10 cellular contexts compared by ENCODE assay signal in the genomic region with DNA sequence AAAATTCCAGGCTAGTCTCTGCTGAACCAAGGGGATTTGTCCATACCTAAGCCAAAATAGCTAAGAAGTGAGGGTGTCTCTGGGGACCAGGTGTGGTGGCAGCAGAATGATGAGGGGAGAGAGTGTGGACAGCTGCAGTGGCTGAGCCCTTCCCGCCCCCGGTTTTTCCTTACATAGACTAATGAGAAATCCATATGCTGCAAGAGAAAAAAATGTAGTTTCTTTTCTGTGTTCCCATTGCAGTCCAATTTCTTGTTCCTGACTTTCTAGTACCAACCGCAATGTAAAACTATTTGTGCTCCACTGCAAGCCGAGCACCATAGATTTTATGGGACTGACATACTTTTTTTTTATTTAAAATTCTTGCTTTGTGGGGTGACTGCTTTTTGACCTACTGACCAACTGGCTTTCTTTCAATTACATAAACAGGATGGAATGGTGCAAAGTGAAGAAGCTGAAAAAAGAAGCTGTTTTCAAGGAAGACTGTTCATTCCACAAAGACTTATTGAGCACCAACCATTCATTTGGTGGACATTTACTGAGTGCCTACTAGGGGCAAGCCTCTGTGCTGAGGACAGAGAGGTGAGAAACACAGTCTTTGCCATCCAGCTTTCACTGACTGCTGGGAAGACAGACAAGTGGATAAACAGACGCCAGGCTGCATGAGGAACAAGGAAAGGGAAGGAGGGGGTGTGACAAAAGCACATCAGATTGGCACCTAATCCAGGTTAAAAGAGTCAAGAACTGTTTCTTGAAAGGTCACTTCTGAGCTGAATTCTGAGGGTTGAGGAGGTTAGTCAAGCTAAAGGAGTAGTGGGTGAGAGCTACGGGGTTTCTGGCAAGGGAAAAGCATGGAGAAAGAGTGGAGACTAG. TPM values are rescaled to one million over a fixed set of nuclear protein-coding genes. Genes with fewer than 3 reads are reported as not detected.
A peak's percentile ranks its signal among the peaks of the same experiment; 100 is the strongest.
DNase-seq lines count a peak whose midpoint lies in the region; ATAC-seq and TF ChIP-seq lines count a peak whose summit lies in the region.
"Had no signal": no experiment of that assay in that cellular context is flagged by ENCODE, and none has a peak within 500 bp of the region (broad histone marks: within the 10 kb centered on the region; RNA-seq: fewer than 3 reads in every experiment).

No MANE protein-coding gene starts in this region.

- whole genome bisulfite sequencing in SK-N-SH (ENCODE audit: low lambda C conversion rate): 91% methylated on average over 6 of the region's 6 CpGs
- 36 to 46% methylated on average over 6 of the region's 6 CpGs for WGBS in heart right ventricle, 2 donors

- H3F3A ChIP-seq in SK-N-SH (replicated peaks; ENCODE audit: insufficient read depth): peaks cover 5% of the 10 kb centered on the region

- peak in 7 of 8 donors; percentile 29 to 86 (median 81) for ATAC-seq in heart right ventricle
- no peak for ATAC-seq in GM19463 (IDR thresholded peaks at IDR 0.05; ENCODE audit: unreplicated experiment)

- CTCF ChIA-PET in SK-N-SH (lab: Yijun Ruan, JAX): interaction anchor here (0.9 to 2.1 kb wide), 3 partner anchors 10 to 15 kb away, joined by 3 to 7 read pairs (median 4); no protein-coding TSS in a partner anchor
- CTCF ChIA-PET in activated naive CD4-positive, alpha-beta T cell treated with anti-CD3 and anti-CD28 coated beads, Interleukin-2, amount 10 ng/mL, durations not matched to agents 7 days and 5 days (lab: Charles Lee): no interaction called here

- no peaks in the 10 kb centered on the region for H3K79me2 ChIP-seq in SK-N-SH (ENCODE audit: insufficient read depth)

- no peak overlapping the region for H2AFZ ChIP-seq in SK-N-SH (ENCODE audit: low read depth)

- no peaks in the 10 kb centered on the region for H3K27me3 ChIP-seq in SK-N-SH (ENCODE audit: insufficient read depth)
- no peaks in the 10 kb centered on the region for H3K27me3 ChIP-seq in heart right ventricle

- H3K4me1 Mint-ChIP-seq in activated naive CD4-positive, alpha-beta T cell treated with anti-CD3 and anti-CD28 coated beads, Interleukin-2, amount 10 ng/mL, durations not matched to agents 7 days and 5 days: peaks cover 15% of the 10 kb centered on the region

- no peak overlapping the region for H3K27ac Mint-ChIP-seq in activated naive CD4-positive, alpha-beta T cell treated with anti-CD3 and anti-CD28 coated beads, Interleukin-2, amount 10 ng/mL, durations not matched to agents 7 days and 5 days
- H3K27ac Mint-ChIP-seq: dendritic cell treated with granulocyte-macrophage colony-stimulating factor and Interleukin-4, amounts not matched to agents 40 ng/mL and 50 ng/mL, for 4 days had no signal

- peak; percentile 61 for DNase-seq in M059J (ENCODE audit: low read depth)
- no peak for DNase-seq in SK-N-SH
- DNase-seq in heart right ventricle: peak in 1 of 2 donors; percentile 52
- peak; percentile 36 for DNase-seq in superior temporal gyrus (ENCODE audit: extremely low spot score)
- DNase-seq in stimulated activated CD4-positive, alpha-beta T cell treated with anti-CD3 and anti-CD28 coated beads, Interleukin-4, amount 100 ng/mL, for 1 hour: no peak
- no peak for DNase-seq in activated naive CD4-positive, alpha-beta T cell treated with anti-CD3 and anti-CD28 coated beads, Interleukin-2, amount 10 ng/mL, durations not matched to agents 7 days and 5 days
- DNase-seq: activated CD8-positive, alpha-beta memory T cell treated with anti-CD3 and anti-CD28 coated beads for 24 hours; NCI-H526 had no signal

- H3K9me3 ChIP-seq in SK-N-SH: no peaks in the 10 kb centered on the region
- no peaks in the 10 kb centered on the region for H3K9me3 ChIP-seq in heart right ventricle

- no peaks in the 10 kb centered on the region for H3K9me3 Mint-ChIP-seq in activated naive CD4-positive, alpha-beta T cell treated with anti-CD3 and anti-CD28 coated beads, Interleukin-2, amount 10 ng/mL, durations not matched to agents 7 days and 5 days
- H3K9me3 Mint-ChIP-seq: dendritic cell treated with granulocyte-macrophage colony-stimulating factor and Interleukin-4, amounts not matched to agents 40 ng/mL and 50 ng/mL, for 4 days had no signal

- no peak for TF ChIP-seq RAD21 in SK-N-SH (IDR thresholded peaks at IDR 0.05; ENCODE audit: low read length)

- H3K4me2 ChIP-seq in SK-N-SH: peak overlapping the region; percentile 49; the same call in 1 of the 2 replicates

- H3K9me2 ChIP-seq in SK-N-SH: no peaks in the 10 kb centered on the region

- no peaks in the 10 kb centered on the region for H4K20me1 ChIP-seq in SK-N-SH (ENCODE audit: insufficient read depth)

- H3K27ac ChIP-seq in SK-N-SH (ENCODE audit: low read depth in 2 of 2, low read length in 1 of 2) (peak overlapping the region in 1 of 2 experiments; percentile 14; a peak in 1 of 4 replicates), heart right ventricle (peak overlapping the region in 9 of 10 donors; percentile 6 to 72 (median 56))

- H3K9ac ChIP-seq in SK-N-SH: 0 out of 2 replicates have a peak overlapping the region, but pooled peaks have one; percentile 6

- H3K4me1 ChIP-seq in SK-N-SH (ENCODE audit: control insufficient read depth in 1 of 2, insufficient read depth in 2 of 2, low read depth in 1 of 2, low read length in 1 of 2) (peaks cover 9 to 18% of the 10 kb centered on the region in 2 experiments; a peak in 3 of 4 replicates), heart right ventricle (peaks cover 0 to 52% (median 27%) of the 10 kb centered on the region in 9 donors)

- intact Hi-C loops in heart right ventricle (cut with DNase I): loop anchor here in 2 of 10 donors (5.0 to 10.0 kb wide), 3 partner anchors 76 to 241 kb away; no protein-coding TSS in a partner anchor

- POLR2A ChIA-PET in SK-N-SH (lab: Yijun Ruan, JAX): no interaction called here

- no peak for TF ChIP-seq EP300 in SK-N-SH (IDR thresholded peaks at IDR 0.05; ENCODE audit: borderline replicate concordance in 1 of 2, low read depth in 1 of 2, low read length in 1 of 2)

- H3K4me3 ChIP-seq in SK-N-SH (ENCODE audit: low read depth in 2 of 2, low read length in 1 of 2) (no peak overlapping the region), heart right ventricle (peak overlapping the region in 6 of 10 donors; percentile 19 to 45 (median 30))

- no peak overlapping the region for H3K4me3 Mint-ChIP-seq in activated naive CD4-positive, alpha-beta T cell treated with anti-CD3 and anti-CD28 coated beads, Interleukin-2, amount 10 ng/mL, durations not matched to agents 7 days and 5 days
- H3K4me3 Mint-ChIP-seq: dendritic cell treated with granulocyte-macrophage colony-stimulating factor and Interleukin-4, amounts not matched to agents 40 ng/mL and 50 ng/mL, for 4 days had no signal

- peaks cover 10% of the 10 kb centered on the region for H3K36me3 Mint-ChIP-seq in activated naive CD4-positive, alpha-beta T cell treated with anti-CD3 and anti-CD28 coated beads, Interleukin-2, amount 10 ng/mL, durations not matched to agents 7 days and 5 days

- no peaks in the 10 kb centered on the region for H3K27me3 Mint-ChIP-seq in activated naive CD4-positive, alpha-beta T cell treated with anti-CD3 and anti-CD28 coated beads, Interleukin-2, amount 10 ng/mL, durations not matched to agents 7 days and 5 days
- H3K27me3 Mint-ChIP-seq: dendritic cell treated with granulocyte-macrophage colony-stimulating factor and Interleukin-4, amounts not matched to agents 40 ng/mL and 50 ng/mL, for 4 days had no signal

- TF ChIP-seq CTCF in SK-N-SH (IDR thresholded peaks at IDR 0.05): no peak
- TF ChIP-seq CTCF in heart right ventricle (IDR thresholded peaks at IDR 0.05): no peak

- H3K36me3 ChIP-seq in SK-N-SH (replicated peaks in 1 of 2; ENCODE audit: control insufficient read depth in 1 of 2, insufficient read depth in 2 of 2, low read length in 1 of 2) (peaks cover 2 to 8% of the 10 kb centered on the region in 2 experiments), heart right ventricle (peaks cover 0 to 9% (median 0%) of the 10 kb centered on the region in 9 donors)

TF ChIP-seq in SK-N-SH, 30 proteins besides CTCF, POLR2A, EP300 and RAD21:
- no peak for TF ChIP-seq NRF1 (IDR thresholded peaks at IDR 0.05; ENCODE audit: low read depth, low read length)
- TF ChIP-seq MXI1 (IDR thresholded peaks at IDR 0.05; ENCODE audit: low read depth, low read length): no peak
- no peak for TF ChIP-seq FOSL2 (IDR thresholded peaks at IDR 0.05; ENCODE audit: borderline replicate concordance, low read depth)

RNA-seq across cellular contexts. Expression of a gene that starts 9.7 kb away (rescaled TPM):
- 32.0 and 32.9 TPM in 2 replicates for total RNA-seq in M059J (2014; rRNA removed; shearing (Covaris generic))
- polyA plus RNA-seq in SK-N-SH (2012; rRNA removed) (20.9 and 25.8 TPM in 2 replicates), heart right ventricle (1 to 10 TPM; 2.2 to 5.4 TPM)
- polyA plus RNA-seq in SK-N-SH (2012; cell fraction: cytosol; rRNA removed): 20.9 and 23.3 TPM in 2 replicates
- 23.1 and 25.8 TPM in 2 replicates for polyA plus RNA-seq in SK-N-SH (2012; cell fraction: nucleus; rRNA removed)
- total RNA-seq in heart right ventricle: 1 to 10 TPM; 3.1 to 6.3 (median 4.7) TPM

RNA-seq across cellular contexts. Expression of a gene that starts 50.8 kb away (rescaled TPM):
- total RNA-seq in M059J (2014; rRNA removed; shearing (Covaris generic)): not detected in 2 replicates
- polyA plus RNA-seq in SK-N-SH (2012; rRNA removed) (0.05 and 0.24 TPM in 2 replicates), heart right ventricle (under 1 TPM in 1 of 2 donors, not detected in 1; 0.35 TPM)
- polyA plus RNA-seq in SK-N-SH (2012; cell fraction: cytosol; rRNA removed): 0.06 and 0.12 TPM in 2 replicates
- 0.19 and 0.36 TPM in 2 replicates for polyA plus RNA-seq in SK-N-SH (2012; cell fraction: nucleus; rRNA removed)
- 1 to 10 TPM in 7 of 10 donors, not detected in 3; 2.3 to 3.8 (median 2.8) TPM for total RNA-seq in heart right ventricle

Comparison
In these comparisons a context has a peak if more than half of its experiments do, and no peak if none do; other contexts are left out.
1. DNase-seq: peak in M059J (single experiment) and superior temporal gyrus (single experiment); none in SK-N-SH (single experiment), stimulated activated CD4-positive, alpha-beta T cell treated with anti-CD3 and anti-CD28 coated beads, Interleukin-4, amount 100 ng/mL, for 1 hour (single experiment) and activated naive CD4-positive, alpha-beta T cell treated with anti-CD3 and anti-CD28 coated beads, Interleukin-2, amount 10 ng/mL, durations not matched to agents 7 days and 5 days (single experiment).
2. H3K4me3 ChIP-seq: peak in heart right ventricle (6 of 10); none in SK-N-SH (0 of 2).